ENCODE assay signal across 35 cellular contexts in the genomic region with DNA sequence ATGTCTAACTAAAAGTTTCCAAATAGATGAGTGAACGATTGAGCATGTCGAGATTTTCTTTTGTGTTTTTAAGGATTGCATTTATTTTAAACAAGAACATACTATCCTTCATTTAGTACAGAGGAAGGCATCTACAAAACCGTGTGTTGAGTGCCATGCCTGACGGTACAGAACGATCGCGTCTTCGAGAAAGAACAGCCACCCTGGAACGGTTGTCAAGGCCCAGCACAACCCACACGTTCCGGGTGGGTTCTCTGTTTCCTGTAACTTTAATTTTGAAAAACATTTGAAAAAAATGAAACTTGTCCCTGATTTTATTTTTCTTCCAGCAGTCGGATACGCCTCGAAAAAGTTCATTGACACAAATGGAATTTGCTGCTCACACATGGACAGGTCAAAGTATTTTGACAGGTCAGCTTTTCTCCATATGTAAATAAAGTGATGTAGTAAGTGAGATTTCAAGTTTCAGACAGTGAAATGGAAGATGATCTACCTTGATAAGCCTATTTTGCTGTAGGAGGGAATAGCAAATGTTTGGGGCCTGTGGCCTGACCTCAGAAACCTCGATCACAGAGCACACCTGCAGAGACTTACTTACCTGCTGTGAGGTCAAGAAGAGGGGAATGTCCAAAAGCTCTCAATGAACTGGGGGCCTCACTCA.
"Had no signal": no experiment of that assay in that cellular context is flagged by ENCODE, and none has a peak within 500 bp of the region (broad histone marks: within the 10 kb centered on the region; RNA-seq: fewer than 3 reads in every experiment).

No MANE protein-coding gene starts in this region.

- H3K9me3 ChIP-seq: ascending aorta, body of pancreas, SJCRH30, SK-N-SH had no signal

- ATAC-seq: activated CD4-positive, CD25-positive, alpha-beta regulatory T cell treated with anti-CD3 and anti-CD28 coated beads, Interleukin-2, amount 50 U/mL, for 24 hours; activated CD8-positive, alpha-beta T cell treated with anti-CD3 and anti-CD28 coated beads, Interleukin-2, amount 10 ng/mL, durations not matched to agents 7 days and 5 days; activated naive CD4-positive, alpha-beta T cell treated with anti-CD3 and anti-CD28 coated beads, Interleukin-2, amount 50 U/mL, for 72 hours; activated naive CD8-positive, alpha-beta T cell treated with anti-CD3 and anti-CD28 coated beads, Interleukin-2, amount 50 U/mL, for 24 hours; body of pancreas; Panc1; Right ventricle myocardium inferior had no signal

- FAIRE-seq: bronchial epithelial cell had no signal

- H3K27me3 ChIP-seq: ascending aorta, body of pancreas, SJCRH30 had no signal

- H3K4me2 ChIP-seq: SK-N-SH had no signal

- H3K36me3 ChIP-seq: SJCRH30, WERI-Rb-1 had no signal

- H3K9me2 ChIP-seq: SK-N-SH had no signal

- H3K9ac ChIP-seq: SK-N-SH had no signal

- H3K27ac ChIP-seq: ascending aorta, body of pancreas, SJCRH30, WERI-Rb-1 had no signal

- DNase-seq: activated CD4-positive, alpha-beta T cell treated with anti-CD3 and anti-CD28 coated beads for 48 hours; activated CD4-positive, alpha-beta T cell treated with anti-CD3 and anti-CD28 coated beads, Interleukin-2, amount 50 U/mL, for 4 hours; activated CD8-positive, alpha-beta memory T cell treated with anti-CD3 and anti-CD28 coated beads, Interleukin-2, amount 50 U/mL, for 48 hours; activated CD8-positive, alpha-beta T cell treated with anti-CD3 and anti-CD28 coated beads, Interleukin-2, amount 10 ng/mL, durations not matched to agents 7 days and 5 days; activated effector memory CD4-positive, alpha-beta T cell treated with anti-CD3 and anti-CD28 coated beads, Interleukin-2, amount 50 U/mL, for 16 hours; activated naive CD4-positive, alpha-beta T cell treated with Interleukin-2 at 50 U/mL for 16 hours; activated naive CD8-positive, alpha-beta T cell treated with anti-CD3 and anti-CD28 coated beads, Interleukin-2, amount 50 U/mL, for 24 hours; activated T-cell treated with anti-CD3 and anti-CD28 coated beads, Interleukin-2, amount 50 U/mL, for 1 hour; amniotic stem cell; body of pancreas; central memory CD4-positive, alpha-beta T cell; Kasumi-1; NCI-H1092 treated with DMSO at 0.1 percent for 48 hours; NCI-H1417 treated with DMSO at 0.1 percent for 48 hours; NCI-H1694; NCI-H2029; NCI-H2107; NCI-H2171 treated with DMSO at 0.1 percent for 48 hours; NCI-H345; NCI-H510A; NCI-H526 treated with DMSO at 0.1 percent for 48 hours; NCI-H82; NK-92 treated with Interleukin-12 subunit alpha and Interleukin-12 subunit beta, amount 100 ng/mL, for 24 hours; OCI-M1; RPMI8226; SJCRH30; SK-N-SH; T-helper 1 cell; WERI-Rb-1 had no signal

- H3K4me3 ChIP-seq: ascending aorta, body of pancreas, SJCRH30 had no signal

- H3K4me1 ChIP-seq: ascending aorta, SJCRH30 had no signal
